1 cellular context compared by ENCODE assay signal in genomic region chr12:117158911-117159310, GRCh38.
TF ChIP-seq lines count a peak whose summit lies in the region.

No MANE protein-coding gene starts in this region.

TF ChIP-seq in WTC11, 78 proteins besides CTCF, POLR2A, EP300 and RAD21:
- TF ChIP-seq ATF3 (CRISPR knock-in tag; conservative IDR thresholded peaks at IDR 0.05) (no peak), JAZF1 (CRISPR knock-in tag; IDR thresholded peaks at IDR 0.05) (no peak), ZNF416 (CRISPR knock-in tag; IDR thresholded peaks at IDR 0.05) (no peak), STAT6 (CRISPR knock-in tag; conservative IDR thresholded peaks at IDR 0.05; ENCODE audit: low read depth) (no peak), ATF1 (CRISPR knock-in tag; IDR thresholded peaks at IDR 0.05) (no peak), ZNF532 (CRISPR knock-in tag; IDR thresholded peaks at IDR 0.05; ENCODE audit: borderline replicate concordance) (no peak), CBFB (CRISPR knock-in tag; IDR thresholded peaks at IDR 0.05; ENCODE audit: low read depth) (no peak), NR2C2 (CRISPR knock-in tag; IDR thresholded peaks at IDR 0.05) (no peak), PRDM15 (CRISPR knock-in tag; IDR thresholded peaks at IDR 0.05) (no peak), FOXJ3 (CRISPR knock-in tag; IDR thresholded peaks at IDR 0.05; ENCODE audit: borderline replicate concordance) (no peak), NR3C1 (CRISPR knock-in tag; conservative IDR thresholded peaks at IDR 0.05; ENCODE audit: low read depth) (no peak), ZNF263 (CRISPR knock-in tag; IDR thresholded peaks at IDR 0.05; ENCODE audit: low read depth) (no peak), SMAD4 (CRISPR knock-in tag; IDR thresholded peaks at IDR 0.05) (no peak), ZNF317 (CRISPR knock-in tag; IDR thresholded peaks at IDR 0.05; ENCODE audit: borderline replicate concordance, low read depth) (no peak)
TF ChIP-seq in WTC11: peak in this region for 0.
